In the genomic region with DNA sequence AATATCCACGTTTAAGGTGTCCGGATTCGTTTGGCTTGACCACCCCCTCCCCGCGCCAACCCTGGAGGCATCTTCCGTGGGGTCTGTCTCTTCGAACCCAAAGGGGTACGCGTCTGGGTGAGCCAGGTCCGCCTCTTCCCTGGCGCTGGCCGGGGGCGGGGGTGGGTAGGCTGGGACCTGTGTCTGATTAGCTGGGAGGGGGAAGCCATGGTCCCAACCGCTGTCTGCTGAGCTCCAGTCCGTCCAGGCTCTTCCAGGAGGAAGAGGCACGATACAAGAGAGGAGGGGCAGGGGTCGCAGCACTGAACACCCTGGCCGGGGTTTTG, we compare ENCODE assay signal across 9 cellular contexts. TPM values are rescaled to one million over a fixed set of nuclear protein-coding genes. Genes with fewer than 3 reads are reported as not detected.
DNase-seq lines count a peak whose midpoint lies in the region; ATAC-seq, FAIRE-seq and TF ChIP-seq lines count a peak whose summit lies in the region.
"Had no signal": no experiment of that assay in that cellular context is flagged by ENCODE, and none has a peak within 500 bp of the region (broad histone marks: within the 10 kb centered on the region; RNA-seq: fewer than 3 reads in every experiment).

A gene with protein sequence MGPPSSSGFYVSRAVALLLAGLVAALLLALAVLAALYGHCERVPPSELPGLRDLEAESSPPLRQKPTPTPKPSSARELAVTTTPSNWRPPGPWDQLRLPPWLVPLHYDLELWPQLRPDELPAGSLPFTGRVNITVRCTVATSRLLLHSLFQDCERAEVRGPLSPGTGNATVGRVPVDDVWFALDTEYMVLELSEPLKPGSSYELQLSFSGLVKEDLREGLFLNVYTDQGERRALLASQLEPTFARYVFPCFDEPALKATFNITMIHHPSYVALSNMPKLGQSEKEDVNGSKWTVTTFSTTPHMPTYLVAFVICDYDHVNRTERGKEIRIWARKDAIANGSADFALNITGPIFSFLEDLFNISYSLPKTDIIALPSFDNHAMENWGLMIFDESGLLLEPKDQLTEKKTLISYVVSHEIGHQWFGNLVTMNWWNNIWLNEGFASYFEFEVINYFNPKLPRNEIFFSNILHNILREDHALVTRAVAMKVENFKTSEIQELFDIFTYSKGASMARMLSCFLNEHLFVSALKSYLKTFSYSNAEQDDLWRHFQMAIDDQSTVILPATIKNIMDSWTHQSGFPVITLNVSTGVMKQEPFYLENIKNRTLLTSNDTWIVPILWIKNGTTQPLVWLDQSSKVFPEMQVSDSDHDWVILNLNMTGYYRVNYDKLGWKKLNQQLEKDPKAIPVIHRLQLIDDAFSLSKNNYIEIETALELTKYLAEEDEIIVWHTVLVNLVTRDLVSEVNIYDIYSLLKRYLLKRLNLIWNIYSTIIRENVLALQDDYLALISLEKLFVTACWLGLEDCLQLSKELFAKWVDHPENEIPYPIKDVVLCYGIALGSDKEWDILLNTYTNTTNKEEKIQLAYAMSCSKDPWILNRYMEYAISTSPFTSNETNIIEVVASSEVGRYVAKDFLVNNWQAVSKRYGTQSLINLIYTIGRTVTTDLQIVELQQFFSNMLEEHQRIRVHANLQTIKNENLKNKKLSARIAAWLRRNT (plus strand): TSS at position 237 of the 326 bp plus-strand sequence. CDS start 143 bp downstream, outside the sequence.

- intact Hi-C loops in sciatic nerve (cut with DNase I) = no loop called here

- TF ChIP-seq POLR2A in GM12891 (IDR thresholded peaks at IDR 0.05; ENCODE audit: low read depth, low read length) = no peak

- TF ChIP-seq CTCF in right atrium auricular region (IDR thresholded peaks at IDR 0.05) = no peak

- H3K27ac Mint-ChIP-seq in CD8-positive, alpha-beta memory T cell = no peak within 1 kb of the TSS
- no peak within 1 kb of the TSS for H3K27ac Mint-ChIP-seq in activated naive CD8-positive, alpha-beta T cell

- H3K4me1 Mint-ChIP-seq in CD8-positive, alpha-beta memory T cell = peaks cover 10 to 21% (median 12%) of the 10 kb centered on the region in 3 donors
- H3K4me1 Mint-ChIP-seq in activated naive CD8-positive, alpha-beta T cell (ENCODE audit: low read depth) = peaks cover 9% of the 10 kb centered on the region

- ATAC-seq in sciatic nerve = peak; percentile 7
- ATAC-seq in GM19455 (IDR thresholded peaks at IDR 0.05; ENCODE audit: unreplicated experiment) = no peak

- H3K36me3 Mint-ChIP-seq in CD8-positive, alpha-beta memory T cell = no peaks in the 10 kb centered on the region
- no peaks in the 10 kb centered on the region for H3K36me3 Mint-ChIP-seq in activated naive CD8-positive, alpha-beta T cell

- peaks cover 16% of the 10 kb centered on the region for H3K27me3 ChIP-seq in CD8-positive, alpha-beta memory T cell (ENCODE audit: insufficient read depth, low read length, poor library complexity, severe bottlenecking)
- peaks cover 17 to 27% of the 10 kb centered on the region in 2 donors for H3K27me3 ChIP-seq in right atrium auricular region

- POLR2A ChIA-PET in CD8-positive, alpha-beta memory T cell (lab: Charles Lee) = no interaction called here

- no peaks in the 10 kb centered on the region for H3K36me3 ChIP-seq in CD8-positive, alpha-beta memory T cell (ENCODE audit: insufficient read depth, low read length)
- H3K36me3 ChIP-seq in right atrium auricular region = no peaks in the 10 kb centered on the region

- no peak for DNase-seq in CD8-positive, alpha-beta memory T cell
- DNase-seq in right atrium auricular region (ENCODE audit: low spot score) (no peak), sciatic nerve (ENCODE audit: low spot score) (no peak), GM12891 (ENCODE audit: insufficient read length, low spot score) (no peak)
- DNase-seq in activated naive CD4-positive, alpha-beta T cell treated with Interleukin-2 at 50 U/mL for 16 hours = no peak
- no peak for DNase-seq in stimulated activated CD8-positive, alpha-beta memory T cell treated with anti-CD3 and anti-CD28 coated beads, Interleukin-4, amount 100 ng/mL, for 48 hours

- peaks cover 37 to 46% of the 10 kb centered on the region in 2 donors for H3K27me3 Mint-ChIP-seq in CD8-positive, alpha-beta memory T cell
- H3K27me3 Mint-ChIP-seq in activated naive CD8-positive, alpha-beta T cell = peaks cover 42% of the 10 kb centered on the region

- peaks cover 0 to 4% (median 3%) of the 10 kb centered on the region in 5 donors for H3K9me3 Mint-ChIP-seq in CD8-positive, alpha-beta memory T cell
- H3K9me3 Mint-ChIP-seq in activated naive CD8-positive, alpha-beta T cell (ENCODE audit: low read depth) = no peaks in the 10 kb centered on the region
- H3K9me3 Mint-ChIP-seq: T-helper 1 cell treated with Interleukin-12 subunit alpha and Interleukin-12 subunit beta and Interleukin-4 antibody, amounts not matched to agents 30 μg/mL and 1 μg/mL, for 36 hours had no signal

- H3K4me3 Mint-ChIP-seq in CD8-positive, alpha-beta memory T cell = peak within 1 kb of the TSS in 5 of 7 donors; percentile 40 to 63 (median 61)
- H3K4me3 Mint-ChIP-seq in activated naive CD8-positive, alpha-beta T cell = peak within 1 kb of the TSS; percentile 48
- H3K4me3 Mint-ChIP-seq: T-helper 1 cell treated with Interleukin-12 subunit alpha and Interleukin-12 subunit beta and Interleukin-4 antibody, amounts not matched to agents 30 μg/mL and 1 μg/mL, for 36 hours had no signal

- no peak for FAIRE-seq in GM12891 (lab: Jason Lieb, UNC)

- no peak within 1 kb of the TSS for H3K4me3 ChIP-seq in CD8-positive, alpha-beta memory T cell (ENCODE audit: low read length)
- H3K4me3 ChIP-seq in right atrium auricular region = peak within 1 kb of the TSS; percentile 26 to 47

- no peaks in the 10 kb centered on the region for H3K9me3 ChIP-seq in CD8-positive, alpha-beta memory T cell (ENCODE audit: low read length)
- no peaks in the 10 kb centered on the region for H3K9me3 ChIP-seq in right atrium auricular region

- H3K27ac ChIP-seq in CD8-positive, alpha-beta memory T cell (ENCODE audit: low read depth, low read length) = no peak within 1 kb of the TSS
- H3K27ac ChIP-seq in right atrium auricular region = no peak within 1 kb of the TSS

- CTCF ChIA-PET in CD8-positive, alpha-beta memory T cell (lab: Charles Lee) = interaction anchor here (1.0 to 1.2 kb wide), 3 partner anchors 11 to 23 kb away, joined by 3 read pairs; no protein-coding TSS in a partner anchor

- H3K4me1 ChIP-seq in CD8-positive, alpha-beta memory T cell (ENCODE audit: insufficient read depth, low read length) = no peaks in the 10 kb centered on the region
- peaks cover 0 to 19% of the 10 kb centered on the region in 2 donors for H3K4me1 ChIP-seq in right atrium auricular region

TF ChIP-seq in GM12891, 5 proteins besides CTCF, POLR2A, EP300 and RAD21:
- no peak for TF ChIP-seq POU2F2 (IDR thresholded peaks at IDR 0.05; ENCODE audit: low read depth, low read length)
- no peak for TF ChIP-seq TAF1 (IDR thresholded peaks at IDR 0.05; ENCODE audit: low read depth, low read length)

RNA-seq across cellular contexts. Expression of the gene that starts here (rescaled TPM):
- under 1 TPM in 1 of 2 experiments, not detected in 1; 0.18 TPM for total RNA-seq in CD8-positive, alpha-beta memory T cell
- polyA plus RNA-seq in CD8-positive, alpha-beta memory T cell = not detected
- total RNA-seq in right atrium auricular region (under 1 TPM; 0.19 to 0.39 TPM), sciatic nerve (5.6 TPM)
- 0.30 TPM for polyA plus RNA-seq in GM12891 (2012; ENCODE audit: low read depth, missing spikeins)
